ENCODE assay signal across 10 cellular contexts in the genomic region with DNA sequence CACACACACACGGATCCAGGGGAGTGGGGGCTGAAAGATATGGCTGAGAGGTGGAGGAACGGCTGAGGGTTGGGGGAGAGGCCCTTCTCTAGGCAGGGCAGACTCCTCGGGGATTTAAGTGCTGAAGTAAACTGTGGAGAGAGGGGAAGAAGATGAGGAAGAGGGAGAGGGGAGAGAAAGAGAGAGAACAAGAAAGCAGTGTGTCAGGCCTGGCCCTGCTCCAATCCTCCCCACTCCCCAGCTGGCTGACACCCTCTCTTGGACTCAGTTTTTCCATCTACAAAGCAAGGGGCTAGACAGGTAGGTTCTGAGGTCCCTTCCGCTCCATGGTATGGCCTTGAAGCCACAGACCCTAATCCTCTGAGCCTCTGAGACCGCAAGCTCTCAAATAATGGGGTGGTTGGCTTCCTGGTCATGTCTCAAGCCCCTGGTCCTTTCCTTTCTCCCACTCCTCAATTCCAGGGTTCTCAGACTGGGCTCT. TPM values are rescaled to one million over a fixed set of nuclear protein-coding genes. Genes with fewer than 3 reads are reported as not detected.
DNase-seq lines count a peak whose midpoint lies in the region; ATAC-seq and TF ChIP-seq lines count a peak whose summit lies in the region.
"Had no signal": no experiment of that assay in that cellular context is flagged by ENCODE, and none has a peak within 500 bp of the region (broad histone marks: within the 10 kb centered on the region; RNA-seq: fewer than 3 reads in every experiment).

No MANE protein-coding gene starts in this region.

- peaks cover 39% of the 10 kb centered on the region for H3K79me2 ChIP-seq in SK-N-SH (ENCODE audit: insufficient read depth)

- ATAC-seq in SK-N-SH treated with all-trans-retinoic acid at 6 μM for 48 hours (no peak), GM21367 (IDR thresholded peaks at IDR 0.05; ENCODE audit: unreplicated experiment) (no peak)
- no peak for ATAC-seq in stimulated activated naive CD8-positive, alpha-beta T cell treated with anti-CD3 and anti-CD28 coated beads, Interleukin-15, Interleukin-2, amounts not matched to agents 100 U/mL and 50 U/mL, for 24 hours

- peak overlapping the region; percentile 89 for H3K27ac Mint-ChIP-seq in activated naive CD8-positive, alpha-beta T cell treated with anti-CD3 and anti-CD28 coated beads for 36 hours

- H3K36me3 Mint-ChIP-seq in activated naive CD8-positive, alpha-beta T cell treated with anti-CD3 and anti-CD28 coated beads for 36 hours, result peaks cover 22% of the 10 kb centered on the region

- no peak for DNase-seq in SK-N-SH
- no peak for DNase-seq in activated naive CD8-positive, alpha-beta T cell treated with anti-CD3 and anti-CD28 coated beads for 36 hours
- peak; percentile 48 for DNase-seq in islet precursor cell
- peak; percentile 46 for DNase-seq in stimulated activated naive CD8-positive, alpha-beta T cell treated with anti-CD3 and anti-CD28 coated beads, Interleukin-15, Interleukin-2, amounts not matched to agents 100 U/mL and 50 U/mL, for 24 hours
- no peak for DNase-seq in dermis blood vessel endothelial cell
- no peak for DNase-seq in NOMO-1 treated with DMSO at 0.1 percent for 48 hours (lab: John Stamatoyannopoulos, UW; ENCODE audit: unreplicated experiment)
- DNase-seq: activated effector memory CD4-positive, alpha-beta T cell treated with anti-CD3 and anti-CD28 coated beads, Interleukin-2, amount 50 U/mL, for 16 hours; NCI-H748 treated with DMSO at 0.1 percent for 48 hours had no signal

- peaks cover 40% of the 10 kb centered on the region for H3F3A ChIP-seq in SK-N-SH (replicated peaks; ENCODE audit: insufficient read depth)

- WGBS in SK-N-SH (ENCODE audit: low lambda C conversion rate), result 67% methylated on average over 4 of the region's 5 CpGs

- peak overlapping the region in 1 of 2 experiments; percentile 74; a peak in 1 of 4 replicates for H3K27ac ChIP-seq in SK-N-SH (ENCODE audit: low read depth in 2 of 2, low read length in 1 of 2)

- TF ChIP-seq RAD21 in SK-N-SH (IDR thresholded peaks at IDR 0.05; ENCODE audit: low read length), result no peak

- no peaks in the 10 kb centered on the region for H4K20me1 ChIP-seq in SK-N-SH (ENCODE audit: insufficient read depth)

- no peaks in the 10 kb centered on the region for H3K27me3 Mint-ChIP-seq in activated naive CD8-positive, alpha-beta T cell treated with anti-CD3 and anti-CD28 coated beads for 36 hours

- H3K4me3 ChIP-seq in SK-N-SH (ENCODE audit: low read depth in 2 of 2, low read length in 1 of 2), result no peak overlapping the region

- H3K9me2 ChIP-seq in SK-N-SH, result no peaks in the 10 kb centered on the region

- H3K27me3 ChIP-seq in SK-N-SH (ENCODE audit: insufficient read depth), result no peaks in the 10 kb centered on the region

- no peak for TF ChIP-seq CTCF in SK-N-SH (IDR thresholded peaks at IDR 0.05)

- H3K36me3 ChIP-seq in SK-N-SH (replicated peaks in 1 of 2; ENCODE audit: control insufficient read depth in 1 of 2, insufficient read depth in 2 of 2, low read length in 1 of 2), result peaks cover 15 to 23% of the 10 kb centered on the region in 2 experiments

- peak overlapping the region; percentile 100; the same call in 1 of the 2 replicates for H3K9ac ChIP-seq in SK-N-SH

- peak overlapping the region; percentile 99 for H3K4me2 ChIP-seq in SK-N-SH

- H3K9me3 Mint-ChIP-seq in activated naive CD8-positive, alpha-beta T cell treated with anti-CD3 and anti-CD28 coated beads for 36 hours, result no peaks in the 10 kb centered on the region

- no peak overlapping the region for H2AFZ ChIP-seq in SK-N-SH (ENCODE audit: low read depth)

- CTCF ChIA-PET in SK-N-SH (lab: Yijun Ruan, JAX), result interaction anchor here (1.0 to 9.4 kb wide), 5 partner anchors 11 to 81 kb away, joined by 3 to 98 read pairs (median 3); no protein-coding TSS in a partner anchor

- no peak for TF ChIP-seq EP300 in SK-N-SH (IDR thresholded peaks at IDR 0.05; ENCODE audit: borderline replicate concordance in 1 of 2, low read depth in 1 of 2, low read length in 1 of 2)

- H3K4me1 ChIP-seq in SK-N-SH (ENCODE audit: control insufficient read depth in 1 of 2, insufficient read depth in 2 of 2, low read depth in 1 of 2, low read length in 1 of 2), result peaks cover 25 to 37% of the 10 kb centered on the region in 2 experiments; a peak in 3 of 4 replicates

- H3K9me3 ChIP-seq in SK-N-SH, result no peaks in the 10 kb centered on the region

- H3K4me1 Mint-ChIP-seq in activated naive CD8-positive, alpha-beta T cell treated with anti-CD3 and anti-CD28 coated beads for 36 hours, result peaks cover 55% of the 10 kb centered on the region

- POLR2A ChIA-PET in SK-N-SH (lab: Yijun Ruan, JAX), result interaction anchor here (1.6 kb wide), 1 partner anchor 13 kb away, joined by 9 read pairs; no protein-coding TSS in a partner anchor

- H3K4me3 Mint-ChIP-seq in activated naive CD8-positive, alpha-beta T cell treated with anti-CD3 and anti-CD28 coated beads for 36 hours, result peak overlapping the region; percentile 84

TF ChIP-seq in SK-N-SH, 30 proteins besides CTCF, POLR2A, EP300 and RAD21 (continues in another document):
- no peak for TF ChIP-seq EZH2phosphoT487 (IDR thresholded peaks at IDR 0.05; ENCODE audit: borderline replicate concordance, low read depth)
- no peak for TF ChIP-seq MEF2A (IDR thresholded peaks at IDR 0.05; ENCODE audit: borderline replicate concordance, low read depth)
- no peak for TF ChIP-seq FOSL2 (IDR thresholded peaks at IDR 0.05; ENCODE audit: borderline replicate concordance, low read depth)
- no peak for TF ChIP-seq JUND (IDR thresholded peaks at IDR 0.05)
- TF ChIP-seq, protein P1, sequence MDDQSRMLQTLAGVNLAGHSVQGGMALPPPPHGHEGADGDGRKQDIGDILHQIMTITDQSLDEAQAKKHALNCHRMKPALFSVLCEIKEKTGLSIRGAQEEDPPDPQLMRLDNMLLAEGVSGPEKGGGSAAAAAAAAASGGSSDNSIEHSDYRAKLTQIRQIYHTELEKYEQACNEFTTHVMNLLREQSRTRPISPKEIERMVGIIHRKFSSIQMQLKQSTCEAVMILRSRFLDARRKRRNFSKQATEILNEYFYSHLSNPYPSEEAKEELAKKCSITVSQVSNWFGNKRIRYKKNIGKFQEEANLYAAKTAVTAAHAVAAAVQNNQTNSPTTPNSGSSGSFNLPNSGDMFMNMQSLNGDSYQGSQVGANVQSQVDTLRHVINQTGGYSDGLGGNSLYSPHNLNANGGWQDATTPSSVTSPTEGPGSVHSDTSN (IDR thresholded peaks at IDR 0.05), result no peak

TF ChIP-seq in SK-N-SH treated with all-trans-retinoic acid at 6 μM for 48 hours, 23 proteins besides CTCF, POLR2A, EP300 and RAD21 (continues in another document):
- TF ChIP-seq TOX (CRISPR knock-in tag; IDR thresholded peaks at IDR 0.05; ENCODE audit: borderline replicate concordance) (no peak), CSDC2 (CRISPR knock-in tag; IDR thresholded peaks at IDR 0.05) (no peak)
- TF ChIP-seq, protein P2, sequence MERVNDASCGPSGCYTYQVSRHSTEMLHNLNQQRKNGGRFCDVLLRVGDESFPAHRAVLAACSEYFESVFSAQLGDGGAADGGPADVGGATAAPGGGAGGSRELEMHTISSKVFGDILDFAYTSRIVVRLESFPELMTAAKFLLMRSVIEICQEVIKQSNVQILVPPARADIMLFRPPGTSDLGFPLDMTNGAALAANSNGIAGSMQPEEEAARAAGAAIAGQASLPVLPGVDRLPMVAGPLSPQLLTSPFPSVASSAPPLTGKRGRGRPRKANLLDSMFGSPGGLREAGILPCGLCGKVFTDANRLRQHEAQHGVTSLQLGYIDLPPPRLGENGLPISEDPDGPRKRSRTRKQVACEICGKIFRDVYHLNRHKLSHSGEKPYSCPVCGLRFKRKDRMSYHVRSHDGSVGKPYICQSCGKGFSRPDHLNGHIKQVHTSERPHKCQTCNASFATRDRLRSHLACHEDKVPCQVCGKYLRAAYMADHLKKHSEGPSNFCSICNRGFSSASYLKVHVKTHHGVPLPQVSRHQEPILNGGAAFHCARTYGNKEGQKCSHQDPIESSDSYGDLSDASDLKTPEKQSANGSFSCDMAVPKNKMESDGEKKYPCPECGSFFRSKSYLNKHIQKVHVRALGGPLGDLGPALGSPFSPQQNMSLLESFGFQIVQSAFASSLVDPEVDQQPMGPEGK (CRISPR knock-in tag; IDR thresholded peaks at IDR 0.05; ENCODE audit: borderline replicate concordance), result no peak

RNA-seq across cellular contexts. Expression of gene VAMP2, which starts 2.0 kb away (rescaled TPM):
- 42.0 and 43.4 TPM in 2 replicates for polyA plus RNA-seq in SK-N-SH (2012; rRNA removed)
- polyA plus RNA-seq in SK-N-SH (2012; cell fraction: cytosol; rRNA removed), result 39.1 and 45.5 TPM in 2 replicates
- polyA plus RNA-seq in SK-N-SH (2012; cell fraction: nucleus; rRNA removed), result 81.4 and 130 TPM in 2 replicates
- total RNA-seq in activated naive CD8-positive, alpha-beta T cell treated with anti-CD3 and anti-CD28 coated beads for 36 hours, result 10 to 100 TPM; 27.7 to 28.4 TPM
- 4.4 and 5.2 TPM in 2 replicates for total RNA-seq in dermis blood vessel endothelial cell

RNA-seq across cellular contexts. Expression of gene PER1, which starts 8.6 kb away (rescaled TPM):
- 32.7 and 56.8 TPM in 2 replicates for polyA plus RNA-seq in SK-N-SH (2012; rRNA removed)
- polyA plus RNA-seq in SK-N-SH (2012; cell fraction: cytosol; rRNA removed), result 2.7 and 4.0 TPM in 2 replicates
- 201 and 297 TPM in 2 replicates for polyA plus RNA-seq in SK-N-SH (2012; cell fraction: nucleus; rRNA removed)
- total RNA-seq in activated naive CD8-positive, alpha-beta T cell treated with anti-CD3 and anti-CD28 coated beads for 36 hours, result 10 to 100 TPM; 55.7 to 56.1 TPM
- 7.7 and 18.7 TPM in 2 replicates for total RNA-seq in dermis blood vessel endothelial cell

RNA-seq across cellular contexts. Expression of gene TMEM107, which starts 15.4 kb away (rescaled TPM):
- polyA plus RNA-seq in SK-N-SH (2012; rRNA removed), result 18.6 and 19.2 TPM in 2 replicates
- polyA plus RNA-seq in SK-N-SH (2012; cell fraction: cytosol; rRNA removed), result 16.7 and 17.7 TPM in 2 replicates
- 16.7 and 21.4 TPM in 2 replicates for polyA plus RNA-seq in SK-N-SH (2012; cell fraction: nucleus; rRNA removed)
- total RNA-seq in activated naive CD8-positive, alpha-beta T cell treated with anti-CD3 and anti-CD28 coated beads for 36 hours, result 10 to 100 TPM; 26.0 to 26.3 TPM
- total RNA-seq in dermis blood vessel endothelial cell, result 13.0 and 17.5 TPM in 2 replicates

RNA-seq across cellular contexts. Expression of gene BORCS6, which starts 29.2 kb away (rescaled TPM):
- polyA plus RNA-seq in SK-N-SH (2012; rRNA removed), result 3.7 and 4.3 TPM in 2 replicates
- 2.1 and 3.5 TPM in 2 replicates for polyA plus RNA-seq in SK-N-SH (2012; cell fraction: cytosol; rRNA removed)
- 2.9 and 3.5 TPM in 2 replicates for polyA plus RNA-seq in SK-N-SH (2012; cell fraction: nucleus; rRNA removed)
- 1 to 10 TPM; 5.1 to 5.2 TPM for total RNA-seq in activated naive CD8-positive, alpha-beta T cell treated with anti-CD3 and anti-CD28 coated beads for 36 hours
- 16.6 and 18.9 TPM in 2 replicates for total RNA-seq in dermis blood vessel endothelial cell

RNA-seq across cellular contexts. Expression of gene HES7, which starts 36.9 kb away (rescaled TPM):
- 0.71 and 1.2 TPM in 2 replicates for polyA plus RNA-seq in SK-N-SH (2012; rRNA removed)
- 0.42 and 0.67 TPM in 2 replicates for polyA plus RNA-seq in SK-N-SH (2012; cell fraction: cytosol; rRNA removed)
- polyA plus RNA-seq in SK-N-SH (2012; cell fraction: nucleus; rRNA removed), result 7.3 and 13.8 TPM in 2 replicates
- total RNA-seq in activated naive CD8-positive, alpha-beta T cell treated with anti-CD3 and anti-CD28 coated beads for 36 hours, result 1 to 10 TPM; 1.9 to 2.0 TPM
- total RNA-seq in dermis blood vessel endothelial cell, result 0.09 TPM in 1 of 2 replicates, not detected in the other

Comparison
In these comparisons a context has a peak if more than half of its experiments do, and no peak if none do; other contexts are left out.
1. DNase-seq: peak in islet precursor cell (single experiment) and stimulated activated naive CD8-positive, alpha-beta T cell treated with anti-CD3 and anti-CD28 coated beads, Interleukin-15, Interleukin-2, amounts not matched to agents 100 U/mL and 50 U/mL, for 24 hours (single experiment); none in SK-N-SH (single experiment), activated naive CD8-positive, alpha-beta T cell treated with anti-CD3 and anti-CD28 coated beads for 36 hours (single experiment), dermis blood vessel endothelial cell (single experiment) and NOMO-1 treated with DMSO at 0.1 percent for 48 hours (single experiment).